Comparison of ENCODE assay signal across 10 cellular contexts in genomic region chr1:175221548-175222175, GRCh38. TPM values are rescaled to one million over a fixed set of nuclear protein-coding genes. Genes with fewer than 3 reads are reported as not detected.
DNase-seq lines count a peak whose midpoint lies in the region; ATAC-seq and TF ChIP-seq lines count a peak whose summit lies in the region.
"Had no signal": no experiment of that assay in that cellular context is flagged by ENCODE, and none has a peak within 500 bp of the region (broad histone marks: within the 10 kb centered on the region; RNA-seq: fewer than 3 reads in every experiment).

No MANE protein-coding gene starts in this region.

- no peak overlapping the region for H3K27ac ChIP-seq in GM23338 (ENCODE audit: low read depth)
- H3K27ac ChIP-seq: BLaER1 treated with 17β-estradiol and CSF1 and Interleukin-3, amounts not matched to agents 10 nM and 100 nM had no signal

- no peaks in the 10 kb centered on the region for H3K9me2 ChIP-seq in GM23338 (ENCODE audit: insufficient read depth)

- H3K36me3 Mint-ChIP-seq in GM23338 (ENCODE audit: low read depth) (no peaks in the 10 kb centered on the region; the same call in 2 of the 3 replicates), MCF 10A (ENCODE audit: insufficient read depth, unreplicated experiment) (no peaks in the 10 kb centered on the region)
- H3K36me3 Mint-ChIP-seq in activated T-helper 2 cell treated with anti-CD3 and anti-CD28 coated beads, Interferon-gamma antibody, Interleukin-2, Interleukin-4, amounts not matched to agents 10 μg/mL and 5 μg/mL and 100 μg/mL, durations not matched to agents 14 hours and 24 hours and 36 hours (ENCODE audit: low read depth) = no peaks in the 10 kb centered on the region

- H3K79me2 ChIP-seq in GM23338 (replicated peaks; ENCODE audit: insufficient read depth) = no peaks in the 10 kb centered on the region

- H3K4me3 ChIP-seq in GM23338 = peak overlapping the region; percentile 21; the same call in 1 of the 2 replicates
- H3K4me3 ChIP-seq: BLaER1 treated with 17β-estradiol and CSF1 and Interleukin-3, amounts not matched to agents 10 nM and 100 nM; gastrocnemius medialis had no signal

- H3K4me3 Mint-ChIP-seq in GM23338 (no peak overlapping the region; the same call in 2 of the 3 replicates), MCF 10A (ENCODE audit: unreplicated experiment) (no peak overlapping the region)
- H3K4me3 Mint-ChIP-seq in activated T-helper 2 cell treated with anti-CD3 and anti-CD28 coated beads, Interferon-gamma antibody, Interleukin-2, Interleukin-4, amounts not matched to agents 10 μg/mL and 5 μg/mL and 100 μg/mL, durations not matched to agents 14 hours and 24 hours and 36 hours (ENCODE audit: low read depth) = no peak overlapping the region

- peaks cover 18% of the 10 kb centered on the region for H3K4me1 ChIP-seq in GM23338 (ENCODE audit: insufficient read depth)

- intact Hi-C loops in MCF 10A (cut with micrococcal nuclease) = loop anchor here (1.0 to 2.0 kb wide), 3 partner anchors 29 to 98 kb away; partner anchors contain the start of gene KIAA0040
- intact Hi-C loops in activated T-helper 2 cell treated with anti-CD3 and anti-CD28 coated beads, Interferon-gamma antibody, Interleukin-2, Interleukin-4, amounts not matched to agents 10 μg/mL and 5 μg/mL and 100 μg/mL, durations not matched to agents 14 hours and 24 hours and 36 hours (cut with micrococcal nuclease) = loop anchor here (5.0 kb wide), 1 partner anchor 34 kb away; no protein-coding TSS in a partner anchor

- H3K9me3 Mint-ChIP-seq in GM23338 = no peaks in the 10 kb centered on the region
- H3K9me3 Mint-ChIP-seq in MCF 10A (ENCODE audit: unreplicated experiment) = no peaks in the 10 kb centered on the region
- H3K9me3 Mint-ChIP-seq in activated T-helper 2 cell treated with anti-CD3 and anti-CD28 coated beads, Interferon-gamma antibody, Interleukin-2, Interleukin-4, amounts not matched to agents 10 μg/mL and 5 μg/mL and 100 μg/mL, durations not matched to agents 14 hours and 24 hours and 36 hours = no peaks in the 10 kb centered on the region

- CTCF ChIA-PET in MCF 10A (lab: Yijun Ruan, JAX) = interaction anchor here (0.7 to 10.6 kb wide), 34 partner anchors 8 to 192 kb away, joined by 3 to 306 read pairs (median 9); no protein-coding TSS in a partner anchor

- peaks cover 27% of the 10 kb centered on the region for H3K4me1 Mint-ChIP-seq in GM23338
- H3K4me1 Mint-ChIP-seq in MCF 10A (ENCODE audit: insufficient read depth, unreplicated experiment) = peaks cover 27% of the 10 kb centered on the region
- H3K4me1 Mint-ChIP-seq in activated T-helper 2 cell treated with anti-CD3 and anti-CD28 coated beads, Interferon-gamma antibody, Interleukin-2, Interleukin-4, amounts not matched to agents 10 μg/mL and 5 μg/mL and 100 μg/mL, durations not matched to agents 14 hours and 24 hours and 36 hours (ENCODE audit: low read depth) = peaks cover 18% of the 10 kb centered on the region

- H3K27ac Mint-ChIP-seq in GM23338 (peak overlapping the region; percentile 85), MCF 10A (ENCODE audit: low read depth, unreplicated experiment) (no peak overlapping the region)
- no peak overlapping the region for H3K27ac Mint-ChIP-seq in activated T-helper 2 cell treated with anti-CD3 and anti-CD28 coated beads, Interferon-gamma antibody, Interleukin-2, Interleukin-4, amounts not matched to agents 10 μg/mL and 5 μg/mL and 100 μg/mL, durations not matched to agents 14 hours and 24 hours and 36 hours

- DNase-seq in GM23338 (ENCODE audit: low spot score) (peak; percentile 85), MCF 10A (ENCODE audit: unreplicated experiment) (peak; percentile 91), iPS DF 4.7 (ENCODE audit: extremely low read depth, low spot score) (peak; percentile 22), renal cortical epithelial cell (ENCODE audit: low read depth) (peak; percentile 88), activated gamma-delta T cell (lab: John Stamatoyannopoulos, UW) (no peak)
- DNase-seq in activated T-helper 2 cell treated with anti-CD3 and anti-CD28 coated beads, Interferon-gamma antibody, Interleukin-2, Interleukin-4, amounts not matched to agents 10 μg/mL and 5 μg/mL and 100 μg/mL, durations not matched to agents 14 hours and 24 hours and 36 hours (ENCODE audit: low spot score) = no peak
- DNase-seq: gastrocnemius medialis had no signal

- no peaks in the 10 kb centered on the region for H4K20me1 ChIP-seq in GM23338 (replicated peaks; ENCODE audit: insufficient read depth)
- H4K20me1 ChIP-seq: BLaER1 treated with 17β-estradiol and CSF1 and Interleukin-3, amounts not matched to agents 10 nM and 100 nM had no signal

- no TSS peak for BruUV-seq in MCF 10A (replicated peaks; lab: Mats Ljungman, UMichigan)

- ATAC-seq in GM23338 (peak; percentile 94), GM18502 (IDR thresholded peaks at IDR 0.05; ENCODE audit: poor library complexity, unreplicated experiment) (no peak), HG03139 (IDR thresholded peaks at IDR 0.05; ENCODE audit: unreplicated experiment) (no peak)

- H2AFZ ChIP-seq in GM23338 = peak overlapping the region; percentile 96

- peak overlapping the region; percentile 67 for H3K4me2 ChIP-seq in GM23338
- H3K4me2 ChIP-seq: BLaER1 treated with 17β-estradiol and CSF1 and Interleukin-3, amounts not matched to agents 10 nM and 100 nM had no signal

- H3K27me3 Mint-ChIP-seq in GM23338 (ENCODE audit: insufficient read depth, low read depth, poor library complexity) (peaks cover 5% of the 10 kb centered on the region), MCF 10A (ENCODE audit: insufficient read depth, unreplicated experiment) (no peaks in the 10 kb centered on the region)
- no peaks in the 10 kb centered on the region for H3K27me3 Mint-ChIP-seq in activated T-helper 2 cell treated with anti-CD3 and anti-CD28 coated beads, Interferon-gamma antibody, Interleukin-2, Interleukin-4, amounts not matched to agents 10 μg/mL and 5 μg/mL and 100 μg/mL, durations not matched to agents 14 hours and 24 hours and 36 hours (ENCODE audit: low read depth)

- POLR2A ChIA-PET in MCF 10A (lab: Yijun Ruan, JAX) = interaction anchor here (0.5 to 2.5 kb wide), 13 partner anchors 10 to 97 kb away, joined by 3 to 22 read pairs (median 4); no protein-coding TSS in a partner anchor

- no peaks in the 10 kb centered on the region for H3F3A ChIP-seq in GM23338 (replicated peaks; ENCODE audit: low read depth)

- peak in 1 of 2 experiments; percentile 64; a peak in 3 of 4 replicates for TF ChIP-seq CTCF in GM23338 (conservative IDR thresholded peaks at IDR 0.05; ENCODE audit: low read depth in 2 of 2)
- TF ChIP-seq CTCF in MCF 10A (IDR thresholded peaks at IDR 0.05; ENCODE audit: unreplicated experiment) = peak; percentile 45

- no peaks in the 10 kb centered on the region for H3K27me3 ChIP-seq in GM23338 (ENCODE audit: insufficient read depth)
- H3K27me3 ChIP-seq: BLaER1 treated with 17β-estradiol and CSF1 and Interleukin-3, amounts not matched to agents 10 nM and 100 nM; gastrocnemius medialis had no signal

- H3K36me3 ChIP-seq in GM23338 (ENCODE audit: insufficient read depth) = no peaks in the 10 kb centered on the region
- H3K36me3 ChIP-seq: BLaER1 treated with 17β-estradiol and CSF1 and Interleukin-3, amounts not matched to agents 10 nM and 100 nM; gastrocnemius medialis had no signal

TF ChIP-seq in GM23338, 12 proteins besides CTCF, POLR2A, EP300 and RAD21 (continues in another document):
- TF ChIP-seq POLR2AphosphoS5 (IDR thresholded peaks at IDR 0.05; ENCODE audit: low read depth) = no peak

RNA-seq across cellular contexts. Expression of gene KIAA0040, which starts 29.1 kb away (rescaled TPM):
- 10.2 and 11.9 TPM in 2 replicates for total RNA-seq in GM23338 (2014; rRNA removed; shearing (Covaris generic))
- polyA plus RNA-seq in GM23338 (2016; fragmentation: Nextera tagmentation; extraction: Ambion mirVana) = 7.0 and 7.3 TPM in 2 replicates
- total RNA-seq in MCF 10A (2022) = 26.7 and 27.7 TPM in 2 replicates
- 6.1 and 8.7 TPM in 2 replicates for total RNA-seq in renal cortical epithelial cell
- 30.0 and 35.3 TPM in 2 replicates for total RNA-seq in activated T-helper 2 cell treated with anti-CD3 and anti-CD28 coated beads, Interferon-gamma antibody, Interleukin-2, Interleukin-4, amounts not matched to agents 10 μg/mL and 5 μg/mL and 100 μg/mL, durations not matched to agents 14 hours and 24 hours and 36 hours

Comparison
In these comparisons a context has a peak if more than half of its experiments do, and no peak if none do; other contexts are left out.
1. DNase-seq: peak in GM23338 (single experiment), MCF 10A (single experiment), iPS DF 4.7 (single experiment) and renal cortical epithelial cell (single experiment); none in activated T-helper 2 cell treated with anti-CD3 and anti-CD28 coated beads, Interferon-gamma antibody, Interleukin-2, Interleukin-4, amounts not matched to agents 10 μg/mL and 5 μg/mL and 100 μg/mL, durations not matched to agents 14 hours and 24 hours and 36 hours (single experiment) and activated gamma-delta T cell (single experiment).